Comparison of ENCODE assay signal across 13 cellular contexts in the genomic region with DNA sequence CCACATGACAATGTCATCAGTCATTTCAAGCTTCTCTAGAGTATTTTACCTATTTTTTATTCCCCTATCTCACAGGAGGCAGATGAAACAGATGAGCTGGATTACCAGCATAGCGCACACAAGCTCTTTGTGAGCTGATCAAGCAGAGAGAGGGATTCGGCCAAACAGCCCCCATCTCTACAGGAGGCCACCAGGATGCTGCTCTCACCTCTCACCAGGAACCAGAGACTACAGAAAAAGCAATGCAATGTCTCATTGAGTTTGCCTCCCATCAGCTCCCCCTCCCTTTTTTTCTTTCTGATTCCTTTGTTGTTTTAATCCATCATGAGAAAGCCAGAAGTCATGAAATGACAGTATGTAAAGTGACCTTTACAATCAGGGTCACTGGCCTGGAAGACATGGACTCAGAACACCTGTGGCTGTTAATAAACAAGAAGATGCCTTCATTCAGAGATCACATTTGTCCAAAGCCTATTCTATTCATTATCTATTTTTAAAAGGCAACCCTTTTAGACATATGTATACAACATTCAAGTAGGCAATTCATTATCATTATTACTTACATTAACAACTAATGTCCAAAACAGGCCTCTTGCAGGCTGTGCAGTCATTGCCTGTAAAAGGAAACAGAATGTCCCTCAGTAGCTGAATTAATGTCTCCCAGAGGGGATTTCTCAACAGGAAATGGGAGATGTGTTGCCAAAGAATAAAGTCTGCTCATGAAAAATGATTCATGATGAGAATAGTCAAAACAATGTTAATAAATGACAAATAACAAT.
DNase-seq lines count a peak whose midpoint lies in the region; ATAC-seq and TF ChIP-seq lines count a peak whose summit lies in the region.
"Had no signal": no experiment of that assay in that cellular context is flagged by ENCODE, and none has a peak within 500 bp of the region (broad histone marks: within the 10 kb centered on the region; RNA-seq: fewer than 3 reads in every experiment).

No MANE protein-coding gene starts in this region.

- TF ChIP-seq CTCF in fibroblast of the aortic adventitia (IDR thresholded peaks at IDR 0.05; ENCODE audit: insufficient read depth, low read length): no peak

- H3K36me3 ChIP-seq in SK-N-MC (ENCODE audit: insufficient read depth, low read length) (no peaks in the 10 kb centered on the region), trophoblast cell (ENCODE audit: control insufficient read depth in 1 of 2, insufficient read depth in 2 of 2, low read length in 2 of 2) (no peaks in the 10 kb centered on the region)

- no peaks in the 10 kb centered on the region for H3K79me1 ChIP-seq in trophoblast cell (ENCODE audit: low read length)

- no peak overlapping the region for H2BK12ac ChIP-seq in trophoblast cell (ENCODE audit: low read length)

- H3K9me3 Mint-ChIP-seq in activated naive CD8-positive, alpha-beta T cell treated with anti-CD3 and anti-CD28 coated beads, Interleukin-2, amount 50 U/mL, for 24 hours: no peaks in the 10 kb centered on the region
- H3K9me3 Mint-ChIP-seq: activated T-cell treated with anti-CD3 and anti-CD28 coated beads, Interleukin-2, amount 50 U/mL, for 4 hours had no signal

- no peak overlapping the region for H4K91ac ChIP-seq in trophoblast cell (ENCODE audit: low read depth, low read length)

- H3K27me3 ChIP-seq in trophoblast cell (ENCODE audit: insufficient read depth, low read length): no peaks in the 10 kb centered on the region

- no peak overlapping the region for H3K4me2 ChIP-seq in trophoblast cell (ENCODE audit: low read length)

- no peak for ATAC-seq in activated naive CD8-positive, alpha-beta T cell treated with anti-CD3 and anti-CD28 coated beads, Interleukin-2, amount 50 U/mL, for 24 hours
- ATAC-seq in HG03135 (IDR thresholded peaks at IDR 0.05; ENCODE audit: unreplicated experiment) (no peak), HG02588 (IDR thresholded peaks at IDR 0.05; ENCODE audit: unreplicated experiment) (no peak)
- ATAC-seq: activated T-cell treated with anti-CD3 and anti-CD28 coated beads, Interleukin-2, amount 50 U/mL, for 4 hours had no signal

- H4K12ac ChIP-seq in trophoblast cell (ENCODE audit: low read depth, low read length): no peak overlapping the region

- H3K4me1 ChIP-seq in trophoblast cell (ENCODE audit: control insufficient read depth in 1 of 2, insufficient read depth in 2 of 2, low read length in 2 of 2): no peaks in the 10 kb centered on the region

- H3K27ac ChIP-seq in SK-N-MC (no peak overlapping the region), trophoblast cell (ENCODE audit: low read depth, low read length) (no peak overlapping the region)

- H3K79me2 ChIP-seq in trophoblast cell (ENCODE audit: control insufficient read depth, insufficient read depth, low read length, poor library complexity): no peaks in the 10 kb centered on the region

- H3K9me3 ChIP-seq in SK-N-MC (ENCODE audit: low read depth, low read length): no peaks in the 10 kb centered on the region
- no peaks in the 10 kb centered on the region for H3K9me3 ChIP-seq in trophoblast cell (ENCODE audit: insufficient read depth, low read depth, low read length)

- H3K4me3 Mint-ChIP-seq in activated naive CD8-positive, alpha-beta T cell treated with anti-CD3 and anti-CD28 coated beads, Interleukin-2, amount 50 U/mL, for 24 hours: no peak overlapping the region
- H3K4me3 Mint-ChIP-seq: activated T-cell treated with anti-CD3 and anti-CD28 coated beads, Interleukin-2, amount 50 U/mL, for 4 hours had no signal

- no peak overlapping the region for H2BK5ac ChIP-seq in trophoblast cell (ENCODE audit: low read depth, low read length, poor library complexity)

- H3K14ac ChIP-seq in trophoblast cell (ENCODE audit: low read length): no peak overlapping the region

- H3K9ac ChIP-seq in SK-N-MC (ENCODE audit: insufficient read length) (no peak overlapping the region), trophoblast cell (ENCODE audit: low read length) (peak overlapping the region; percentile 64)

- H3K27me3 Mint-ChIP-seq in activated naive CD8-positive, alpha-beta T cell treated with anti-CD3 and anti-CD28 coated beads, Interleukin-2, amount 50 U/mL, for 24 hours: no peaks in the 10 kb centered on the region

- no peak overlapping the region for H4K8ac ChIP-seq in trophoblast cell (ENCODE audit: low read depth, low read length)

- no peak overlapping the region for H3K4ac ChIP-seq in trophoblast cell (ENCODE audit: low read depth, low read length)

- no peak overlapping the region for H3K27ac Mint-ChIP-seq in activated naive CD8-positive, alpha-beta T cell treated with anti-CD3 and anti-CD28 coated beads, Interleukin-2, amount 50 U/mL, for 24 hours

- no CpG with 5 or more reads among the region's 2 CpGs for WGBS in trophoblast cell (ENCODE audit: extremely low coverage, insufficient coverage, insufficient read length)

- no peak overlapping the region for H3K18ac ChIP-seq in trophoblast cell (ENCODE audit: low read length)

- H3K4me3 ChIP-seq in SK-N-MC: no peak overlapping the region
- no peak overlapping the region for H3K4me3 ChIP-seq in fibroblast of the aortic adventitia (ENCODE audit: low read depth, low read length)
- no peak overlapping the region for H3K4me3 ChIP-seq in trophoblast cell (ENCODE audit: low read depth, low read length)

- no peak overlapping the region for H2BK120ac ChIP-seq in trophoblast cell (ENCODE audit: insufficient read depth, low read length, poor library complexity)

- H3K36me3 Mint-ChIP-seq in activated naive CD8-positive, alpha-beta T cell treated with anti-CD3 and anti-CD28 coated beads, Interleukin-2, amount 50 U/mL, for 24 hours (ENCODE audit: low read depth): no peaks in the 10 kb centered on the region

- H2AFZ ChIP-seq in trophoblast cell (ENCODE audit: insufficient read depth, low read length, poor library complexity): no peak overlapping the region

- H3K23ac ChIP-seq in trophoblast cell (ENCODE audit: low read length): no peak overlapping the region

- H2AK5ac ChIP-seq in trophoblast cell (ENCODE audit: low read length): no peak overlapping the region

- DNase-seq in GM04503 (ENCODE audit: low read depth) (peak; percentile 73), SK-N-MC (ENCODE audit: low read depth, low spot score) (peak; percentile 10), fibroblast of the aortic adventitia (ENCODE audit: low read depth) (peak; percentile 72), trophoblast cell (no peak), SKM-1 (lab: John Stamatoyannopoulos, UW; ENCODE audit: unreplicated experiment) (no peak)
- DNase-seq in activated naive CD8-positive, alpha-beta T cell treated with anti-CD3 and anti-CD28 coated beads, Interleukin-2, amount 50 U/mL, for 24 hours: no peak
- DNase-seq: activated T-cell treated with anti-CD3 and anti-CD28 coated beads, Interleukin-2, amount 50 U/mL, for 4 hours; DND-41; effector CD4-positive, alpha-beta T cell; islet precursor cell; NCI-H1105 had no signal

- H3K4me1 Mint-ChIP-seq in activated naive CD8-positive, alpha-beta T cell treated with anti-CD3 and anti-CD28 coated beads, Interleukin-2, amount 50 U/mL, for 24 hours: no peaks in the 10 kb centered on the region

Comparison
In these comparisons a context has a peak if more than half of its experiments do, and no peak if none do; other contexts are left out.
1. DNase-seq: peak in GM04503 (single experiment), SK-N-MC (single experiment) and fibroblast of the aortic adventitia (single experiment); none in trophoblast cell (0 of 2), activated naive CD8-positive, alpha-beta T cell treated with anti-CD3 and anti-CD28 coated beads, Interleukin-2, amount 50 U/mL, for 24 hours (single experiment) and SKM-1 (single experiment).